Comparison of ENCODE assay signal across 1 cellular context in the genomic region with DNA sequence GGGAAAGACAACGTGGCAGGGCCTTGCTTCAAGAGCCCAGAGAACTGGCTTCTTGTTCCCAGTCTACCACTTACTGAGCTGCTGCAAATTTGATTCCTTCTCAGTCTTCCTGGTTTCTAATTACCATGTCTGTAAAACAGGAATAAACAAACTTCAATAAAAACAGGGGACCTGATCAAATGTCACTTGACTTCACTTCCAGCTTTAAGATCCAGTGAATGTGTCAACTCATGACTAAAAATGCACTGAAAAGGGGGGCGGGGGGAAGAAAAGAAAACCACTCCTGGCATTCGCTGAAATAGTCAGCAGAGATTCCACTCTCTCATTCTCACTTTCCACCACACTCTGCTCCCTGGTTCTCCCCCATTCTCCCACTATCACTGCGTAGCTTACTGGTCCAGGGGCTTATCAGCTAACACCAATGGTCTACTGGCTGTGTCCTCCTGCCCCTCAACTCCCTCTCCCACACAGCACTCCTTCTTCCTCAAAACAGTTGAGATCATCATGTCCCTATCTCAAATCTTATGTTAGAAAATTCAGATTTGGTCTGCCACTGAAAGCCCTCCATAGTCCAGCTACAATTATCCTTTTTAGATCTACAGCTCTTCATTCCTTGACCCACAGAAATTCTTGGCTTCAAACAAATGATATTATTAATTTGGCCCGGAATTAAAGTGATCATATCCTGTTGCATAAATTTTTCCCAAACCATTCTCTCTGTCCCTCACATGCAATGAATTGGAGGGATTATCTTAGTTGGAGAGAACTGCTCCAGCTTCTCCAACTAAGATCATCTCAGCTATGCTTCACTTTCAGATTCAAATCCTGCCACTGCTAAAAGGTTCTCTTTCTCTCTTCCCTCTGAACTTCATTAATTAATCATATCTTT.
TF ChIP-seq lines count a peak whose summit lies in the region.

No MANE protein-coding gene starts in this region.

TF ChIP-seq in H1, 55 proteins besides CTCF, POLR2A, EP300 and RAD21:
- TF ChIP-seq EZH2 (IDR thresholded peaks at IDR 0.05; ENCODE audit: low read depth, low read length, severe bottlenecking) (no peak), GTF2F1 (IDR thresholded peaks at IDR 0.05; ENCODE audit: borderline replicate concordance, low read depth, low read length) (no peak), HDAC6 (IDR thresholded peaks at IDR 0.05; ENCODE audit: low read depth, low read length) (no peak), SIX5 (IDR thresholded peaks at IDR 0.05; ENCODE audit: low read depth, low read length) (no peak), CBX5 (IDR thresholded peaks at IDR 0.05; ENCODE audit: low read depth, low read length) (no peak), MAFK (IDR thresholded peaks at IDR 0.05; ENCODE audit: low read depth, low read length) (no peak), SP2 (IDR thresholded peaks at IDR 0.05; ENCODE audit: low read length) (no peak), TCF12 (IDR thresholded peaks at IDR 0.05; ENCODE audit: low read depth, low read length) (no peak), CHD2 (IDR thresholded peaks at IDR 0.05; ENCODE audit: low read length) (no peak)
- TF ChIP-seq, protein P1, sequence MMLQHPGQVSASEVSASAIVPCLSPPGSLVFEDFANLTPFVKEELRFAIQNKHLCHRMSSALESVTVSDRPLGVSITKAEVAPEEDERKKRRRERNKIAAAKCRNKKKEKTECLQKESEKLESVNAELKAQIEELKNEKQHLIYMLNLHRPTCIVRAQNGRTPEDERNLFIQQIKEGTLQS (IDR thresholded peaks at IDR 0.05; ENCODE audit: insufficient read depth, low read depth, low read length) = no peak
